In genomic region chr5:6049662-6050061, GRCh38 we compare ENCODE assay signal across 27 cellular contexts.
"Had no signal": no experiment of that assay in that cellular context is flagged by ENCODE, and none has a peak within 500 bp of the region (broad histone marks: within the 10 kb centered on the region; RNA-seq: fewer than 3 reads in every experiment).

No MANE protein-coding gene starts in this region.

- H3K27me3 ChIP-seq: colonic mucosa, esophagus muscularis mucosa, esophagus squamous epithelium, foreskin keratinocyte, gastrocnemius medialis, gastroesophageal sphincter, hepatocyte had no signal

- ATAC-seq: effector memory CD8-positive, alpha-beta T cell; esophagus mucosa; foreskin keratinocyte; gastrocnemius medialis; gastroesophageal sphincter; heart left ventricle; heart right ventricle had no signal

- H3K4me2 ChIP-seq: hepatocyte had no signal

- H3K36me3 ChIP-seq: colonic mucosa, esophagus muscularis mucosa, esophagus squamous epithelium, gastrocnemius medialis, gastroesophageal sphincter, heart left ventricle, heart right ventricle had no signal

- H3K79me2 ChIP-seq: hepatocyte had no signal

- FAIRE-seq: colon, endometrium, endothelial cell of umbilical vein had no signal

- DNase-seq: colonic mucosa; cortex of kidney; dermis blood vessel endothelial cell; dorsolateral prefrontal cortex; effector CD4-positive, alpha-beta T cell; effector CD8-positive, alpha-beta T cell; effector memory CD8-positive, alpha-beta T cell; endodermal cell; erythroblast; esophagus squamous epithelium; foreskin fibroblast; foreskin keratinocyte; foreskin melanocyte; gastrocnemius medialis; glutamatergic neuron; head of caudate nucleus; heart left ventricle; heart right ventricle had no signal

- H3K27ac ChIP-seq: colonic mucosa, coronary artery, dorsolateral prefrontal cortex, epithelial cell of prostate, esophagus muscularis mucosa, esophagus squamous epithelium, foreskin keratinocyte, gastrocnemius medialis, gastroesophageal sphincter, heart left ventricle, heart right ventricle, hepatocyte had no signal

- H2AFZ ChIP-seq: hepatocyte had no signal

- H3K4me3 ChIP-seq: colonic mucosa, coronary artery, dorsolateral prefrontal cortex, esophagus muscularis mucosa, esophagus squamous epithelium, gastrocnemius medialis, gastroesophageal sphincter, heart left ventricle, heart right ventricle, hepatocyte had no signal

- H3K9me3 ChIP-seq: colonic mucosa, esophagus muscularis mucosa, esophagus squamous epithelium, gastrocnemius medialis, gastroesophageal sphincter had no signal

- H3K4me1 ChIP-seq: colonic mucosa, esophagus muscularis mucosa, esophagus squamous epithelium, foreskin keratinocyte, gastrocnemius medialis, gastroesophageal sphincter, heart left ventricle, heart right ventricle had no signal
